Comparison of ENCODE assay signal across 8 cellular contexts in the genomic region with DNA sequence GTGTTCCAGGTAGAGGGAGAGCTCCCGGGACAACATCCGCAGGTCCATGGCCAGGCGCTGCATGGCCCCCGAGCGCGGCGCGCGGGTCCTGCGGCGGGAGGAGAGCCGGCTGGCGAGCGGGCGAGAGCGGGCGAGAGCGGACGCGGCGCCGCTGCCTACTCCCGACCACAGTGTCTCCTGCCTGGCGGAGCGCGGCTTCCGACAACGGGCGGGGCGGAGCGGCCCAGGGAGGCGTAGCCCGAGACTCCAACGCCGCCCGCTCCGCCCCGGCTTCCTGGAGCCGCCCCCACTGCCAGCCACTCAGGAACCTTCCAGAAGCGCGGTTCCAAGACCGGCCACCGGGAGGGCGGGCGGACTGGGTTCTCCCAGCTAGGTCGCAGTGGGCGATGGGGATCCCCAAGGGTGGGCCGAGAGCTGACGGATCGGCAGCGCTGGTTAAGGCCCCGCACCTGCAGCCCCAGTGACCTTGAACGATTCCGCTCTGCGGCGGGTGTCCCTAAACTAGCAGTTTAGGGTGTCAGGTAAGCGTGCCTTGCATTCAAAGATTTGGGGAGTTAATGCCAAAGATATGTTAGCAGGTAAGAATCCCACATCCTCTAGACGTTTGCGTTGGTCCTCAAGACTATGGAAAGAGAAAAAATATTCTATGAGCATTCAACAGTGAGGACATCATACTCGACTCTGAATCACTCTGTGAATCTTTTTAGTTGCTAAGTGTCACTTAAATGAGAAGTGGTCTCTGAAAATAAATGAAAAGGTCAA. TPM values are rescaled to one million over a fixed set of nuclear protein-coding genes. Genes with fewer than 3 reads are reported as not detected.
DNase-seq lines count a peak whose midpoint lies in the region; ATAC-seq and TF ChIP-seq lines count a peak whose summit lies in the region.

A gene with protein sequence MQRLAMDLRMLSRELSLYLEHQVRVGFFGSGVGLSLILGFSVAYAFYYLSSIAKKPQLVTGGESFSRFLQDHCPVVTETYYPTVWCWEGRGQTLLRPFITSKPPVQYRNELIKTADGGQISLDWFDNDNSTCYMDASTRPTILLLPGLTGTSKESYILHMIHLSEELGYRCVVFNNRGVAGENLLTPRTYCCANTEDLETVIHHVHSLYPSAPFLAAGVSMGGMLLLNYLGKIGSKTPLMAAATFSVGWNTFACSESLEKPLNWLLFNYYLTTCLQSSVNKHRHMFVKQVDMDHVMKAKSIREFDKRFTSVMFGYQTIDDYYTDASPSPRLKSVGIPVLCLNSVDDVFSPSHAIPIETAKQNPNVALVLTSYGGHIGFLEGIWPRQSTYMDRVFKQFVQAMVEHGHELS (minus strand): TSS at position 172 of the 762 bp plus-strand sequence. CDS start 109 bp downstream, at position 63.

- H3K9me3 ChIP-seq in Karpas-422 (ENCODE audit: low read length): no peaks in the 10 kb centered on the region

- H3K27ac Mint-ChIP-seq in activated T-helper 17 cell treated with anti-CD3 and anti-CD28 coated beads, Interleukin-2, amount 50 U/mL, for 72 hours: peak within 1 kb of the TSS; percentile 85
- peak within 1 kb of the TSS; percentile 53 to 68 (median 62) for H3K27ac Mint-ChIP-seq in nephron
- H3K27ac Mint-ChIP-seq in stimulated activated naive CD8-positive, alpha-beta T cell treated with anti-CD3 and anti-CD28 coated beads, Interleukin-15, Interleukin-2, amounts not matched to agents 100 ng/mL and 50 ng/mL, for 24 hours: peak within 1 kb of the TSS; percentile 83

- H3K27me3 Mint-ChIP-seq in activated T-helper 17 cell treated with anti-CD3 and anti-CD28 coated beads, Interleukin-2, amount 50 U/mL, for 72 hours: no peaks in the 10 kb centered on the region
- peaks cover 7% of the 10 kb centered on the region for H3K27me3 Mint-ChIP-seq in nephron (ENCODE audit: low read depth)
- no peaks in the 10 kb centered on the region for H3K27me3 Mint-ChIP-seq in stimulated activated naive CD8-positive, alpha-beta T cell treated with anti-CD3 and anti-CD28 coated beads, Interleukin-15, Interleukin-2, amounts not matched to agents 100 ng/mL and 50 ng/mL, for 24 hours

- H3K36me3 ChIP-seq in Karpas-422 (ENCODE audit: insufficient read depth, low read length): peaks cover 19% of the 10 kb centered on the region; the same call in 1 of the 2 replicates

- H3K4me3 ChIP-seq in Karpas-422 (ENCODE audit: low read length): peak within 1 kb of the TSS; percentile 98

- peak within 1 kb of the TSS; percentile 94 for H3K4me3 Mint-ChIP-seq in activated T-helper 17 cell treated with anti-CD3 and anti-CD28 coated beads, Interleukin-2, amount 50 U/mL, for 72 hours
- H3K4me3 Mint-ChIP-seq in nephron: peak within 1 kb of the TSS; percentile 87 to 94 (median 92)
- peak within 1 kb of the TSS; percentile 91 for H3K4me3 Mint-ChIP-seq in stimulated activated naive CD8-positive, alpha-beta T cell treated with anti-CD3 and anti-CD28 coated beads, Interleukin-15, Interleukin-2, amounts not matched to agents 100 ng/mL and 50 ng/mL, for 24 hours

- H3K4me2 ChIP-seq in Karpas-422 (ENCODE audit: low read depth, low read length, poor library complexity, severe bottlenecking): peak within 1 kb of the TSS; percentile 95

- peaks cover 36% of the 10 kb centered on the region for H3K36me3 Mint-ChIP-seq in activated T-helper 17 cell treated with anti-CD3 and anti-CD28 coated beads, Interleukin-2, amount 50 U/mL, for 72 hours (ENCODE audit: low read depth)
- peaks cover 4% of the 10 kb centered on the region for H3K36me3 Mint-ChIP-seq in nephron (ENCODE audit: low read depth)
- H3K36me3 Mint-ChIP-seq in stimulated activated naive CD8-positive, alpha-beta T cell treated with anti-CD3 and anti-CD28 coated beads, Interleukin-15, Interleukin-2, amounts not matched to agents 100 ng/mL and 50 ng/mL, for 24 hours (ENCODE audit: low read depth): peaks cover 14% of the 10 kb centered on the region

- DNase-seq in EH (ENCODE audit: low read depth): peak; percentile 93
- peak; percentile 97 for DNase-seq in Karpas-422
- DNase-seq in RPMI8226: peak; percentile 98
- DNase-seq in fibroblast of peridontal ligament (ENCODE audit: extremely low read depth): peak; percentile 78

- H3K4me1 ChIP-seq in Karpas-422 (ENCODE audit: low read length): peaks cover 41% of the 10 kb centered on the region

- H3K27ac ChIP-seq in Karpas-422 (ENCODE audit: low read length): peak within 1 kb of the TSS; percentile 97

- peak; percentile 42 to 61 (median 49) for TF ChIP-seq CTCF in nephron (IDR thresholded peaks at IDR 0.05; ENCODE audit: unreplicated experiment in 3 of 3)

- peak; percentile 93 for ATAC-seq in GM21825 (IDR thresholded peaks at IDR 0.05; ENCODE audit: unreplicated experiment)
- peak; percentile 96 for ATAC-seq in activated T-helper 17 cell treated with anti-CD3 and anti-CD28 coated beads, Interleukin-2, amount 50 U/mL, for 72 hours (replicated peaks)

- H3K9me2 ChIP-seq in Karpas-422 (replicated peaks; ENCODE audit: insufficient read depth, low read length): no peaks in the 10 kb centered on the region

- H3K79me2 ChIP-seq in Karpas-422 (ENCODE audit: low read length): peaks cover 34% of the 10 kb centered on the region

- H3K9me3 Mint-ChIP-seq in activated T-helper 17 cell treated with anti-CD3 and anti-CD28 coated beads, Interleukin-2, amount 50 U/mL, for 72 hours: no peaks in the 10 kb centered on the region
- H3K9me3 Mint-ChIP-seq in nephron: no peaks in the 10 kb centered on the region
- H3K9me3 Mint-ChIP-seq in stimulated activated naive CD8-positive, alpha-beta T cell treated with anti-CD3 and anti-CD28 coated beads, Interleukin-15, Interleukin-2, amounts not matched to agents 100 ng/mL and 50 ng/mL, for 24 hours: no peaks in the 10 kb centered on the region

- H4K20me1 ChIP-seq in Karpas-422 (ENCODE audit: insufficient read depth, low read depth, low read length): no peaks in the 10 kb centered on the region

- no peaks in the 10 kb centered on the region for H3K27me3 ChIP-seq in Karpas-422 (ENCODE audit: low read length)

- H3K9ac ChIP-seq in Karpas-422 (ENCODE audit: low read length): peak within 1 kb of the TSS; percentile 97

- peak within 1 kb of the TSS; percentile 93 for H2AFZ ChIP-seq in Karpas-422 (ENCODE audit: low read length)

- peaks cover 19% of the 10 kb centered on the region for H3K4me1 Mint-ChIP-seq in activated T-helper 17 cell treated with anti-CD3 and anti-CD28 coated beads, Interleukin-2, amount 50 U/mL, for 72 hours
- H3K4me1 Mint-ChIP-seq in nephron: no peaks in the 10 kb centered on the region
- peaks cover 17% of the 10 kb centered on the region for H3K4me1 Mint-ChIP-seq in stimulated activated naive CD8-positive, alpha-beta T cell treated with anti-CD3 and anti-CD28 coated beads, Interleukin-15, Interleukin-2, amounts not matched to agents 100 ng/mL and 50 ng/mL, for 24 hours (ENCODE audit: low read depth)

RNA-seq across cellular contexts. Expression of the gene that starts here (rescaled TPM):
- 64.2 and 142 TPM in 2 replicates for total RNA-seq in Karpas-422 (2014; rRNA removed; shearing (Covaris generic); ENCODE audit: low replicate concordance)
- 10 to 100 TPM; 28.9 to 48.4 TPM for total RNA-seq in activated T-helper 17 cell treated with anti-CD3 and anti-CD28 coated beads, Interleukin-2, amount 50 U/mL, for 72 hours

Comparison
In these comparisons a context has a peak if more than half of its experiments do, and no peak if none do; other contexts are left out.
1. Peak in every context shown above with its lines: DNase-seq, ATAC-seq, H3K4me3 ChIP-seq and H3K27ac ChIP-seq.